ENCODE assay signal across 8 cellular contexts in the genomic region with DNA sequence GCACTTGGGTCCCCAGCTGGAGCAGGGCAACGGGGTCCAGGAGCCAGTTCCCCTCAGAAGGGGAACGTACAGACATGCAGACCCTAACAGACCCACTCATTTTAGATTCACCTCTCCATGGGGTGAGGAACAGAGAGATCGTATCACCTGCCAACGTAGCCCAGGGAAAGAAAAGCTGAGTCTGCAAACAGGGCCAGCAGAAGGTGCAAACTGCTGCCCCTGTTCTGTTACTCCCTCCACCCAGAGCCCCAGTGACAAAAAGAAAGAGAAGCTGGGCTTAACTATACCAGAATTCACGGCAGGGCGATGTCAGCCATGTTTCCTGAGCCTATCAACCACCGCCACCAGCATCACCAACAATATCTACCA. TPM values are rescaled to one million over a fixed set of nuclear protein-coding genes. Genes with fewer than 3 reads are reported as not detected.
A peak's percentile ranks its signal among the peaks of the same experiment; 100 is the strongest.
DNase-seq lines count a peak whose midpoint lies in the region; ATAC-seq, FAIRE-seq and TF ChIP-seq lines count a peak whose summit lies in the region.

No MANE protein-coding gene starts in this region.

- no peaks in the 10 kb centered on the region for H3K9me3 ChIP-seq in Panc1 (ENCODE audit: control insufficient read depth, insufficient read depth, low read depth, low read length)
- no peaks in the 10 kb centered on the region for H3K9me3 ChIP-seq in endothelial cell of umbilical vein (replicated peaks; ENCODE audit: control insufficient read depth, insufficient read depth, low read length)

- TF ChIP-seq CTCF in CD14-positive monocyte (IDR thresholded peaks at IDR 0.05) (no peak), Panc1 (IDR thresholded peaks at IDR 0.05) (no peak), endothelial cell of umbilical vein (IDR thresholded peaks at IDR 0.05; ENCODE audit: extremely low read depth in 1 of 2, insufficient read depth in 1 of 2, low read depth in 1 of 2, low read length in 2 of 2) (no peak), osteocyte (IDR thresholded peaks at IDR 0.05) (no peak)

- H3K4me1 ChIP-seq in Panc1 (ENCODE audit: control insufficient read depth, insufficient read depth, low read length) (peaks cover 9% of the 10 kb centered on the region), endothelial cell of umbilical vein (ENCODE audit: control insufficient read depth, extremely low read depth, insufficient read depth, low read length) (peaks cover 10% of the 10 kb centered on the region)

- no peaks in the 10 kb centered on the region for H3K79me2 ChIP-seq in endothelial cell of umbilical vein (ENCODE audit: control insufficient read depth, insufficient read depth, low read length)

- dilution Hi-C loops in endothelial cell of umbilical vein (cut with MboI; ENCODE audit: extremely low pct_ligation_motif_present, low sequenced_read_pairs) = no loop called here

- peaks cover 0 to 5% (median 1%) of the 10 kb centered on the region in 7 donors for H3K9me3 Mint-ChIP-seq in CD14-positive monocyte
- no peaks in the 10 kb centered on the region for H3K9me3 Mint-ChIP-seq in osteocyte (ENCODE audit: unreplicated experiment)

- peak overlapping the region; percentile 33 for H3K9ac ChIP-seq in endothelial cell of umbilical vein (replicated peaks; ENCODE audit: extremely low read depth, insufficient read depth, low read length)

- H2AFZ ChIP-seq in endothelial cell of umbilical vein (ENCODE audit: low read depth, low read length) = peak overlapping the region; percentile 96

- TF ChIP-seq POLR2A in endothelial cell of umbilical vein (IDR thresholded peaks at IDR 0.05; ENCODE audit: low read depth, low read length) = no peak

- ATAC-seq in Panc1 (no peak), GM19455 (IDR thresholded peaks at IDR 0.05; ENCODE audit: unreplicated experiment) (no peak), GM19035 (IDR thresholded peaks at IDR 0.05; ENCODE audit: unreplicated experiment) (no peak)

- H3K27me3 ChIP-seq in Panc1 (ENCODE audit: control insufficient read depth, insufficient read depth, low read length) (no peaks in the 10 kb centered on the region), endothelial cell of umbilical vein (ENCODE audit: control insufficient read depth in 2 of 2, insufficient read depth in 2 of 2, low read length in 2 of 2) (peaks cover 9 to 14% of the 10 kb centered on the region in 2 experiments)

- H3K36me3 Mint-ChIP-seq in CD14-positive monocyte (peaks cover 7 to 21% of the 10 kb centered on the region in 2 donors), osteocyte (ENCODE audit: unreplicated experiment) (no peaks in the 10 kb centered on the region)

- DNase-seq in CD14-positive monocyte (ENCODE audit: low spot score) (no peak), Panc1 (ENCODE audit: low read depth, low spot score) (no peak), endothelial cell of umbilical vein (ENCODE audit: low read depth, low spot score) (no peak), osteocyte (ENCODE audit: extremely low spot score, unreplicated experiment) (no peak), mesenteric fat pad (ENCODE audit: low spot score) (no peak)
- DNase-seq in stimulated activated CD4-positive, alpha-beta T cell treated with anti-CD3 and anti-CD28 coated beads, Interleukin-2, amount 100 ng/mL, for 48 hours = no peak

- BruUV-seq in Panc1 (replicated peaks; lab: Mats Ljungman, UMichigan) (no TSS peak), endothelial cell of umbilical vein (replicated peaks; lab: Mats Ljungman, UMichigan) (no TSS peak)

- POLR2A ChIA-PET in Panc1 (lab: Charles Lee) = no interaction called here
- POLR2A ChIA-PET in endothelial cell of umbilical vein (lab: Charles Lee) = interaction anchor here (1.1 to 3.3 kb wide), 2 partner anchors 171 to 205 kb away, joined by 3 to 12 read pairs; partner anchors contain the start of genes LDAH and RHOB

- intact Hi-C loops in CD14-positive monocyte (cut with micrococcal nuclease) (loop anchor here in 1 of 2 donors (10.0 kb wide), 1 partner anchor 747 kb away; the partner anchor contains the start of gene TTC32), Panc1 (cut with micrococcal nuclease; ENCODE audit: unreplicated experiment) (loop anchor here (5.0 kb wide), 1 partner anchor 209 kb away; no protein-coding TSS in a partner anchor), endothelial cell of umbilical vein (cut with micrococcal nuclease) (loop anchor here (1.0 kb wide), 1 partner anchor 208 kb away; no protein-coding TSS in a partner anchor)

- H3K9me1 ChIP-seq in endothelial cell of umbilical vein (replicated peaks; ENCODE audit: control insufficient read depth, extremely low read depth, insufficient read depth, low read length) = no peaks in the 10 kb centered on the region

- no peaks in the 10 kb centered on the region for H3K36me3 ChIP-seq in Panc1 (ENCODE audit: control insufficient read depth, insufficient read depth, low read length)
- no peaks in the 10 kb centered on the region for H3K36me3 ChIP-seq in endothelial cell of umbilical vein (ENCODE audit: control insufficient read depth in 2 of 2, extremely low read depth in 1 of 2, insufficient read depth in 2 of 2, low read length in 2 of 2)

- CTCF ChIA-PET in Panc1 (lab: Charles Lee) (interaction anchor here (0.6 to 1.0 kb wide), 3 partner anchors 240 to 354 kb away, joined by 3 to 12 read pairs (median 3); no protein-coding TSS in a partner anchor), endothelial cell of umbilical vein (lab: Charles Lee) (interaction anchor here (0.8 to 3.5 kb wide), 23 partner anchors 9 to 311 kb away, joined by 3 to 22 read pairs (median 4); partner anchors contain the start of genes GDF7 and RHOB)

- in situ Hi-C loops in Panc1 (cut with HindIII; ENCODE audit: low pct_unique_long_range_greater_than_20kb, low sequenced_read_pairs) = no loop called here

- H3K4me3 Mint-ChIP-seq in CD14-positive monocyte (peak overlapping the region; percentile 84 to 94), osteocyte (ENCODE audit: unreplicated experiment) (peak overlapping the region; percentile 83)

- H3K27ac ChIP-seq in Panc1 (ENCODE audit: low read length) (peak overlapping the region; percentile 88), endothelial cell of umbilical vein (ENCODE audit: insufficient read depth, low read depth, low read length) (no peak overlapping the region)

- H4K20me1 ChIP-seq in endothelial cell of umbilical vein (replicated peaks; ENCODE audit: control insufficient read depth, extremely low read depth, insufficient read depth, low read length) = no peaks in the 10 kb centered on the region

- FAIRE-seq in endothelial cell of umbilical vein (lab: Jason Lieb, UNC) = no peak

- peak overlapping the region; percentile 87 to 93 for H3K4me3 ChIP-seq in Panc1 (ENCODE audit: low read depth in 2 of 2, low read length in 2 of 2)
- H3K4me3 ChIP-seq in endothelial cell of umbilical vein (replicated peaks in 1 of 3; ENCODE audit: insufficient read depth in 1 of 3, low read depth in 1 of 3, low read length in 3 of 3) = peak overlapping the region in 1 of 3 experiments; percentile 52

- H3K27ac Mint-ChIP-seq in CD14-positive monocyte (peak overlapping the region in 5 of 7 donors; percentile 90 to 96 (median 95)), osteocyte (ENCODE audit: unreplicated experiment) (peak overlapping the region; percentile 93)

- peak overlapping the region; percentile 75 for H3K4me2 ChIP-seq in endothelial cell of umbilical vein (ENCODE audit: insufficient read depth, low read length)

- peaks cover 49% of the 10 kb centered on the region for H3K4me1 Mint-ChIP-seq in CD14-positive monocyte
- H3K4me1 Mint-ChIP-seq in osteocyte (ENCODE audit: unreplicated experiment) = peaks cover 38% of the 10 kb centered on the region

- H3K27me3 Mint-ChIP-seq in CD14-positive monocyte (ENCODE audit: low read depth in 3 of 3) (peaks cover 0 to 4% (median 3%) of the 10 kb centered on the region in 3 donors), osteocyte (ENCODE audit: unreplicated experiment) (peaks cover 15% of the 10 kb centered on the region)

TF ChIP-seq in endothelial cell of umbilical vein, 7 proteins besides CTCF, POLR2A, EP300 and RAD21 (continues in another document):
- TF ChIP-seq, protein P1, sequence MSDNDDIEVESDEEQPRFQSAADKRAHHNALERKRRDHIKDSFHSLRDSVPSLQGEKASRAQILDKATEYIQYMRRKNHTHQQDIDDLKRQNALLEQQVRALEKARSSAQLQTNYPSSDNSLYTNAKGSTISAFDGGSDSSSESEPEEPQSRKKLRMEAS (IDR thresholded peaks at IDR 0.05; ENCODE audit: insufficient read depth, insufficient read length) = no peak
- TF ChIP-seq POLR2AphosphoS5 (IDR thresholded peaks at IDR 0.05; ENCODE audit: insufficient read depth, low read depth, low read length) (no peak), JUN (IDR thresholded peaks at IDR 0.05; ENCODE audit: borderline replicate concordance, insufficient read depth, insufficient read length, low read depth) (no peak), MYC (IDR thresholded peaks at IDR 0.05; ENCODE audit: low read depth, low read length) (no peak), FOS (IDR thresholded peaks at IDR 0.05; ENCODE audit: borderline replicate concordance, insufficient read depth, low read length) (no peak)

RNA-seq across cellular contexts. Expression of gene HS1BP3, which starts 0.8 kb away (rescaled TPM):
- polyA plus RNA-seq in CD14-positive monocyte (10 to 100 TPM; 45.4 to 48.9 TPM), endothelial cell of umbilical vein (27.4 and 36.3 TPM in 2 replicates)
- total RNA-seq in Panc1 (2021; ENCODE audit: unreplicated experiment) (46.1 TPM), endothelial cell of umbilical vein (27.8 and 33.1 TPM in 2 replicates), osteocyte (40.5 and 42.8 TPM in 2 replicates), mesenteric fat pad (28.8 TPM)
- 45.1 TPM for polyA plus RNA-seq in Panc1 (2012; ENCODE audit: insufficient read length)
- 17.0 and 22.6 TPM in 2 replicates for polyA plus RNA-seq in endothelial cell of umbilical vein (2011; cell fraction: cytosol; rRNA removed)
- 42.4 and 48.5 TPM in 2 replicates for polyA plus RNA-seq in endothelial cell of umbilical vein (2011; cell fraction: nucleus; rRNA removed)
- 19.9 and 37.4 TPM in 2 replicates for polyA plus RNA-seq in endothelial cell of umbilical vein (2012)
- polyA minus RNA-seq in endothelial cell of umbilical vein = 22.4 and 24.7 TPM in 2 replicates
- 7.2 TPM for polyA minus RNA-seq in endothelial cell of umbilical vein (2011; cell fraction: cytosol; rRNA and poly(A)+ RNA removed)
- polyA minus RNA-seq in endothelial cell of umbilical vein (2011; cell fraction: nucleus; rRNA and poly(A)+ RNA removed) = 26.3 and 35.3 TPM in 2 replicates

RNA-seq across cellular contexts. Expression of gene GDF7, which starts 15.2 kb away (rescaled TPM):
- polyA plus RNA-seq in CD14-positive monocyte = not detected
- not detected for total RNA-seq in Panc1 (2021; ENCODE audit: unreplicated experiment)
- not detected for polyA plus RNA-seq in Panc1 (2012; ENCODE audit: insufficient read length)
- total RNA-seq in endothelial cell of umbilical vein = 1.1 and 3.7 TPM in 2 replicates
- 3.9 and 4.1 TPM in 2 replicates for polyA plus RNA-seq in endothelial cell of umbilical vein
- polyA plus RNA-seq in endothelial cell of umbilical vein (2011; cell fraction: cytosol; rRNA removed) = 3.7 and 4.2 TPM in 2 replicates
- polyA plus RNA-seq in endothelial cell of umbilical vein (2011; cell fraction: nucleus; rRNA removed) = 12.2 and 14.2 TPM in 2 replicates
- polyA plus RNA-seq in endothelial cell of umbilical vein (2012) = 4.1 and 14.2 TPM in 2 replicates
- polyA minus RNA-seq in endothelial cell of umbilical vein = 10.6 and 16.9 TPM in 2 replicates
- polyA minus RNA-seq in endothelial cell of umbilical vein (2011; cell fraction: cytosol; rRNA and poly(A)+ RNA removed) = not detected
- polyA minus RNA-seq in endothelial cell of umbilical vein (2011; cell fraction: nucleus; rRNA and poly(A)+ RNA removed) = 6.1 and 6.8 TPM in 2 replicates
- total RNA-seq in osteocyte = 9.0 and 10.1 TPM in 2 replicates
- total RNA-seq in mesenteric fat pad = 1.2 TPM
